Comparison of ENCODE assay signal across 8 cellular contexts in the genomic region with DNA sequence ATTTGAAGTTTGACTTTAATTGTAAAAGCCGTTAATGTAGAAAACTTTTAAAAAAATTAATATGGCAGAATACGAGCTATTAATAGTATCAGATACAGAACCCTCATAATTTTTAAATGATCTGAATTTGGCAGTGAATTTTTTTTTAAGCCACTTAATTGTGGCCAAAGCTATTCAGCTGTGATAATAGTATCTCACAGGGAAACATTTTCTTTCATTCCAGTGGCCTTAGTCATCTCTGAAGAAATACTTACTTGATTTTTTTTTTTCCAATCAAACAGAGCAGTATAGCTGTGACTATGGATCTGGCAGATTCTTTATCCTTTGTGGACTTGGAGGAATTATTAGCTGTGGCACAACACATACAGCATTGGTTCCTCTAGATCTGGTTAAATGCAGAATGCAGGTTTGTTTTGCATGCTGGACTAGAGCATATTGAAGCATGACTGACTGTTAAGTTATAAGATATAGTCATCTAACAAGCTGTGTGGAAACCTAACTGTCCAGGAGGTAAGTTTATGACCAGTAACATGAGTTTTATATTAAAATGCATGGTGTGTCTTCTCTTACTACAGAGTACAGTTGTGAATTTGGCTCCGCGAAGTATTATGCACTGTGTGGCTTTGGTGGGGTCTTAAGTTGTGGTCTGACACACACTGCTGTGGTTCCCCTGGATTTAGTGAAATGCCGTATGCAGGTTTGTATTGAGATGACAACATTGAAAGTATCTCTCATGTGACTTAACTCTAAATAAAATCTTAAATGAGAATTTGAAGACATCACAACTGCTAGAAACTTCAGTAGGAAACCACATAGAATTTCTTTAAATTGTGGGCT. TPM values are rescaled to one million over a fixed set of nuclear protein-coding genes. Genes with fewer than 3 reads are reported as not detected.
DNase-seq lines count a peak whose midpoint lies in the region; ATAC-seq and TF ChIP-seq lines count a peak whose summit lies in the region.

No MANE protein-coding gene starts in this region.

- TF ChIP-seq CTCF in NB4 (IDR thresholded peaks at IDR 0.05; ENCODE audit: low read depth, low read length) = no peak
- no peak for TF ChIP-seq CTCF in coronary artery (IDR thresholded peaks at IDR 0.05)

- H3K4me3 Mint-ChIP-seq in naive B cell = peak overlapping the region; percentile 88 to 99 (median 97)

- DNase-seq in Caki2 (ENCODE audit: low read depth) (peak; percentile 60), NB4 (ENCODE audit: low read depth) (peak; percentile 32), coronary artery (ENCODE audit: low spot score) (no peak), naive B cell (no peak), activated gamma-delta T cell (lab: John Stamatoyannopoulos, UW) (no peak), HEK293T (ENCODE audit: extremely low spot score) (no peak)

- H3K9me3 Mint-ChIP-seq in naive B cell = no peaks in the 10 kb centered on the region

- in situ Hi-C loops in Caki2 (cut with HindIII; ENCODE audit: low pct_unique_long_range_greater_than_20kb, low sequenced_read_pairs) = no loop called here

- ATAC-seq in naive B cell (ENCODE audit: low read depth in 2 of 2) (no peak), HG03108 (IDR thresholded peaks at IDR 0.05; ENCODE audit: unreplicated experiment) (no peak), HG03097 (IDR thresholded peaks at IDR 0.05; ENCODE audit: low FRiP score, unreplicated experiment) (no peak)

- H3K36me3 Mint-ChIP-seq in naive B cell = peaks cover 7% of the 10 kb centered on the region in 2 donors

- peak overlapping the region; percentile 96 for H3K4me3 ChIP-seq in NB4 (ENCODE audit: low read depth, low read length)
- H3K4me3 ChIP-seq in coronary artery = peak overlapping the region; percentile 94

- POLR2A ChIA-PET in HEK293T (lab: Yijun Ruan, JAX) = interaction anchor here (2.5 to 3.4 kb wide), 2 partner anchors 9 to 49 kb away, joined by 23 to 31 read pairs; a partner anchor contains a TSS

- CTCF ChIA-PET in HEK293T (lab: Yijun Ruan, JAX) = interaction anchor here (0.9 to 2.1 kb wide), 2 partner anchors 28 kb away, joined by 4 to 12 read pairs; no protein-coding TSS in a partner anchor

- no peak for TF ChIP-seq POLR2A in NB4 (IDR thresholded peaks at IDR 0.05; ENCODE audit: extremely low read depth, insufficient read length)

- no peaks in the 10 kb centered on the region for H3K27me3 Mint-ChIP-seq in naive B cell

- H3K27ac Mint-ChIP-seq in naive B cell = peak overlapping the region; percentile 95 to 99 (median 99)

- H3K4me1 Mint-ChIP-seq in naive B cell = peaks cover 21 to 36% (median 29%) of the 10 kb centered on the region in 3 donors

- peak overlapping the region in 1 of 2 donors; percentile 93 for H3K27ac ChIP-seq in coronary artery

TF ChIP-seq in HEK293T, 16 proteins besides CTCF, POLR2A, EP300 and RAD21:
- TF ChIP-seq ELF4 (IDR thresholded peaks at IDR 0.05) = no peak
- TF ChIP-seq L3MBTL2 (conservative IDR thresholded peaks at IDR 0.05) = no peak
- no peak for TF ChIP-seq HDGF (IDR thresholded peaks at IDR 0.05; ENCODE audit: borderline replicate concordance)
- TF ChIP-seq SP1 (IDR thresholded peaks at IDR 0.05) = no peak
- TF ChIP-seq, protein P1, sequence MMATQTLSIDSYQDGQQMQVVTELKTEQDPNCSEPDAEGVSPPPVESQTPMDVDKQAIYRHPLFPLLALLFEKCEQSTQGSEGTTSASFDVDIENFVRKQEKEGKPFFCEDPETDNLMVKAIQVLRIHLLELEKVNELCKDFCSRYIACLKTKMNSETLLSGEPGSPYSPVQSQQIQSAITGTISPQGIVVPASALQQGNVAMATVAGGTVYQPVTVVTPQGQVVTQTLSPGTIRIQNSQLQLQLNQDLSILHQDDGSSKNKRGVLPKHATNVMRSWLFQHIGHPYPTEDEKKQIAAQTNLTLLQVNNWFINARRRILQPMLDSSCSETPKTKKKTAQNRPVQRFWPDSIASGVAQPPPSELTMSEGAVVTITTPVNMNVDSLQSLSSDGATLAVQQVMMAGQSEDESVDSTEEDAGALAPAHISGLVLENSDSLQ (IDR thresholded peaks at IDR 0.05) = no peak
- TF ChIP-seq FOXM1 (IDR thresholded peaks at IDR 0.05; ENCODE audit: borderline replicate concordance) = no peak
- TF ChIP-seq CTBP1 (IDR thresholded peaks at IDR 0.05; ENCODE audit: borderline replicate concordance) = no peak
- no peak for TF ChIP-seq ARNT (IDR thresholded peaks at IDR 0.05)
- TF ChIP-seq BHLHE40 (IDR thresholded peaks at IDR 0.05; ENCODE audit: borderline replicate concordance) = no peak
- TF ChIP-seq FOXK2 (IDR thresholded peaks at IDR 0.05) = no peak
- TF ChIP-seq NFRKB (IDR thresholded peaks at IDR 0.05) = no peak
- TF ChIP-seq ZNF384 (IDR thresholded peaks at IDR 0.05) = no peak
- TF ChIP-seq FOXA1 (IDR thresholded peaks at IDR 0.05) = no peak

RNA-seq across cellular contexts. Expression of a gene that starts 1.9 kb away (rescaled TPM):
- total RNA-seq in Caki2 (2014; rRNA removed; shearing (Covaris generic); ENCODE audit: low replicate concordance) = 684 and 707 TPM in 2 replicates
- 100 to 1,000 TPM; 183 to 248 (median 211) TPM for polyA plus RNA-seq in naive B cell (ENCODE audit: low read depth in 6 of 6)

RNA-seq across cellular contexts. Expression of a gene that starts 49.2 kb away (rescaled TPM):
- 68.6 and 69.9 TPM in 2 replicates for total RNA-seq in Caki2 (2014; rRNA removed; shearing (Covaris generic); ENCODE audit: low replicate concordance)
- 10 to 100 TPM in 4 of 6 donors, 1 to 10 TPM in 2; 6.9 to 12.1 (median 10.2) TPM for polyA plus RNA-seq in naive B cell (ENCODE audit: low read depth in 6 of 6)

RNA-seq across cellular contexts. Expression of a gene that starts 49.7 kb away (rescaled TPM):
- 15.2 and 43.6 TPM in 2 replicates for total RNA-seq in Caki2 (2014; rRNA removed; shearing (Covaris generic); ENCODE audit: low replicate concordance)
- 10 to 100 TPM in 1 of 6 donors, 1 to 10 TPM in 5; 5.8 to 13.9 (median 7.6) TPM for polyA plus RNA-seq in naive B cell (ENCODE audit: low read depth in 6 of 6)

Comparison
In these comparisons a context has a peak if more than half of its experiments do, and no peak if none do; other contexts are left out.
1. DNase-seq: peak in Caki2 (single experiment) and NB4 (single experiment); none in coronary artery (single experiment), naive B cell (single experiment), activated gamma-delta T cell (single experiment) and HEK293T (single experiment).